In the genomic region with DNA sequence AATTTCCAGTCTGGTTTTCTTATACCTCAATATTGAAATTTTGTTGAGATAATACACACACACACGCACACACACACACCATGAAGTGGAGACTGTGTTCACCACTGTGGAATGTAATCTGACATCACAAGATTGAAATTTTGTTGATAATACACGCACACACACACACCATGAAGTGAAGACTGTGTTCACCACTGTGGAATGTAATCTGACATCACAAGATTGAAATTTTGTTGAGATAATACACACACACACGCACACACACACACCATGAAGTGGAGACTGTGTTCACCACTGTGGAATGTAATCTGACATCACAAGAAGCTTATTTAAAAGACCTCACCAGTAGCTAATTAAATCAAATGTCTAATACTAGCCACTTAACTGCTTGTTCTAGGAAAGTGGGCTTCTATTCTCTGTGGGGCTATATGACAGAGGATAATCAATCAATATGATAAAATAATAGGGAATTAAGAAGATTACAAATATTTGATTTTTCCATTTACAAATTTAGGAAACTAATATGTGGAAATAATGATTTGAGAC, we compare ENCODE assay signal across 11 cellular contexts. TPM values are rescaled to one million over a fixed set of nuclear protein-coding genes. Genes with fewer than 3 reads are reported as not detected.
DNase-seq lines count a peak whose midpoint lies in the region; FAIRE-seq and TF ChIP-seq lines count a peak whose summit lies in the region.
"Not testable (repeated sequence)": the region's sequence is repeated elsewhere in the genome, so short reads cannot be mapped to it uniquely, and the experiment has no call there.
"Had no signal": no experiment of that assay in that cellular context is flagged by ENCODE, and none has a peak within 500 bp of the region (broad histone marks: within the 10 kb centered on the region; RNA-seq: fewer than 3 reads in every experiment).

No MANE protein-coding gene starts in this region.

- H3K36me3 ChIP-seq in astrocyte (ENCODE audit: insufficient read depth, low read length), result not testable (repeated sequence)

- DNase-seq in EH (ENCODE audit: low read depth), result peak; percentile 12
- DNase-seq in HTR-8/SVneo (ENCODE audit: insufficient read length, low spot score), result not testable (repeated sequence)
- peak; percentile 66 for DNase-seq in RPMI7951 (ENCODE audit: low read depth)
- peak; percentile 78 for DNase-seq in astrocyte (ENCODE audit: low read depth)
- peak; percentile 14 to 83 for DNase-seq in cardiac fibroblast (ENCODE audit: low read depth in 2 of 2)
- peak; percentile 67 for DNase-seq in glomerular visceral epithelial cell (ENCODE audit: extremely low spot score)
- peak; percentile 48 for DNase-seq in retinal pigment epithelial cell (ENCODE audit: low read depth)

- not testable (repeated sequence) for H4K20me1 ChIP-seq in astrocyte (ENCODE audit: insufficient read depth, low read length)

- H3K27me3 Mint-ChIP-seq in astrocyte (ENCODE audit: low read depth, unreplicated experiment), result not testable (repeated sequence)

- not testable (repeated sequence) for H3K79me2 ChIP-seq in astrocyte (ENCODE audit: insufficient read depth, low read length)

- H3K4me1 Mint-ChIP-seq in astrocyte (ENCODE audit: low read depth, unreplicated experiment), result peaks cover 16% of the 10 kb centered on the region

- not testable (repeated sequence) for H3K9ac ChIP-seq in astrocyte (ENCODE audit: low read length)

- not testable (repeated sequence) for H3K4me3 ChIP-seq in astrocyte (ENCODE audit: insufficient read depth, low read depth, low read length); cardiac fibroblast (replicated peaks in 1 of 2; ENCODE audit: low read depth in 2 of 2, low read length in 2 of 2); retinal pigment epithelial cell (ENCODE audit: low read length)

- H3K27me3 ChIP-seq in astrocyte (ENCODE audit: insufficient read depth, low read length), result not testable (repeated sequence)

- TF ChIP-seq CTCF in astrocyte (IDR thresholded peaks at IDR 0.05; ENCODE audit: insufficient read depth, low read depth, low read length); cardiac fibroblast (IDR thresholded peaks at IDR 0.05; ENCODE audit: low read depth, low read length); retinal pigment epithelial cell (conservative IDR thresholded peaks at IDR 0.05; ENCODE audit: low read depth, low read length): not testable (repeated sequence)

- H3K9me3 ChIP-seq in astrocyte (ENCODE audit: insufficient read depth, low read depth, low read length), result not testable (repeated sequence)

- not testable (repeated sequence) for H2AFZ ChIP-seq in astrocyte (ENCODE audit: low read depth, low read length)

- peak overlapping the region; percentile 70 for H3K27ac ChIP-seq in astrocyte (ENCODE audit: low read depth, low read length)

- not testable (repeated sequence) for H3K4me3 Mint-ChIP-seq in astrocyte (ENCODE audit: unreplicated experiment)

- not testable (repeated sequence) for H3K4me2 ChIP-seq in astrocyte (ENCODE audit: low read length)

- peak overlapping the region; percentile 90 for H3K27ac Mint-ChIP-seq in astrocyte (ENCODE audit: unreplicated experiment)

- not testable (repeated sequence) for H3K36me3 Mint-ChIP-seq in astrocyte (ENCODE audit: low read depth, unreplicated experiment)

- FAIRE-seq in HTR-8/SVneo (lab: Jason Lieb, UNC), result peak; percentile 93
- not testable (repeated sequence) for FAIRE-seq in astrocyte (lab: Jason Lieb, UNC)

- H3K9me3 Mint-ChIP-seq in astrocyte (ENCODE audit: unreplicated experiment), result not testable (repeated sequence)

- peaks cover 12% of the 10 kb centered on the region for H3K4me1 ChIP-seq in astrocyte (ENCODE audit: insufficient read depth, low read length)

RNA-seq across cellular contexts. Expression of a gene that starts 3.9 kb away (rescaled TPM):
- not detected in 2 replicates for total RNA-seq in RPMI7951 (2014; rRNA removed; shearing (Covaris generic))
- total RNA-seq in astrocyte, result not detected in 2 replicates
- total RNA-seq: CD8-positive, alpha-beta memory T cell; H7; PC-9; Right ventricle myocardium inferior had no signal

RNA-seq across cellular contexts. Expression of a gene that starts 5.7 kb away (rescaled TPM):
- total RNA-seq in RPMI7951 (2014; rRNA removed; shearing (Covaris generic)), result not detected in 2 replicates
- total RNA-seq in astrocyte, result not detected in 2 replicates
- total RNA-seq: CD8-positive, alpha-beta memory T cell; H7; PC-9; Right ventricle myocardium inferior had no signal

RNA-seq across cellular contexts. Expression of a gene that starts 18.1 kb away (rescaled TPM):
- not detected in 2 replicates for total RNA-seq in RPMI7951 (2014; rRNA removed; shearing (Covaris generic))
- total RNA-seq in astrocyte, result not detected in 2 replicates
- total RNA-seq: CD8-positive, alpha-beta memory T cell; H7; PC-9; Right ventricle myocardium inferior had no signal

RNA-seq across cellular contexts. Expression of a gene that starts 25.8 kb away (rescaled TPM):
- total RNA-seq in RPMI7951 (2014; rRNA removed; shearing (Covaris generic)), result not detected in 2 replicates
- total RNA-seq in astrocyte, result not detected in 2 replicates
- total RNA-seq: CD8-positive, alpha-beta memory T cell; H7; PC-9; Right ventricle myocardium inferior had no signal
